Comparison of ENCODE assay signal across 1 cellular context in genomic region chr5:90590-91547, GRCh38.
TF ChIP-seq lines count a peak whose summit lies in the region.

No MANE protein-coding gene starts in this region.

TF ChIP-seq in SK-N-SH, 30 proteins besides CTCF, POLR2A, EP300 and RAD21 (continued from another document):
- peak; percentile 71; the same call in 1 of the 2 replicates for TF ChIP-seq REST (IDR thresholded peaks at IDR 0.05; ENCODE audit: low read depth, low read length)
